Comparison of ENCODE assay signal across 11 cellular contexts in the genomic region with DNA sequence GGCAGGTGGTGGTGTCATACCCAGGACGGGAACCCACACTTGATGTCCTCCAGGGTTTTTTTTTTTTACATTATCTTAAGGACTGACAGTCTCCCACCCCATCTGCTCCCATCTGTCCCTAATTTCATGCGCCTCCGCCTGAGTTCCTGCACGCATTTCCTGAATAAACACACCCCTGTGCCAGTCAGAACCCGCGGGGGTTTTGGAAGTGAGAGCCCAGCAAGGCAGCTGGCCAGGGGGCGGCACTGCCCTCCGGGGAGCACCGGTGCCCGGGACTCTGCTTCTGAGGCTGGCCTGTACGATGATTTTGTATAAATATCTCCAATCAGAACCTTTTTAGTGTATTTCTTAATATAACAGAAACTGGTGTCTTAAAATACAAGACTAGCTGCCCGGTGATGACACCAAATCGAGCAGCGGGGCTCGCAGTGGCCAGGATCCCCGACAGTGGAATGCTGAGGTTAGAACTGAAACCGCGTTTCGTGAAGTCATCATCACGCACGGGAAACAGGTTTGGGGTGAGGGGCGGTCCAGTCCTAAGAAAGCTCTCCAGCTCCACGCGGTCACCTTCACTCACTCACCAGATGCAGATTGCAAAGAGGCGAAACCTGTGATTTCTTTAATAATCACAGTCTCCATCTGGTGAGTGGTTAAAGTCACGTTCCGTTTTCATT. TPM values are rescaled to one million over a fixed set of nuclear protein-coding genes. Genes with fewer than 3 reads are reported as not detected.
DNase-seq lines count a peak whose midpoint lies in the region; ATAC-seq and TF ChIP-seq lines count a peak whose summit lies in the region.
"Had no signal": no experiment of that assay in that cellular context is flagged by ENCODE, and none has a peak within 500 bp of the region (broad histone marks: within the 10 kb centered on the region; RNA-seq: fewer than 3 reads in every experiment).

No MANE protein-coding gene starts in this region.

- H3K4me2 ChIP-seq in skeletal muscle satellite cell (ENCODE audit: low read length), result peak overlapping the region; percentile 85

- H3K36me3 ChIP-seq in skeletal muscle satellite cell (ENCODE audit: insufficient read depth, low read length), result peaks cover 27% of the 10 kb centered on the region

- H3K9ac ChIP-seq in skeletal muscle satellite cell (ENCODE audit: low read depth, low read length), result peak overlapping the region; percentile 61

- peak in 2 of 56 donors; percentile 12 to 17 for TF ChIP-seq CTCF in dorsolateral prefrontal cortex (IDR thresholded peaks at IDR 0.05 in 54 of 56, conservative IDR thresholded peaks at IDR 0.05 in 2 of 56; ENCODE audit: low read depth in 1 of 56, partially characterized antibody in 56 of 56)

- intact Hi-C loops in dorsolateral prefrontal cortex (cut with DNase I), result loop anchor here in 1 of 2 donors (2.0 to 5.0 kb wide), 3 partner anchors 19 to 60 kb away; a partner anchor contains a TSS

- peaks cover 25% of the 10 kb centered on the region for H3K4me1 ChIP-seq in skeletal muscle satellite cell (ENCODE audit: control insufficient read depth, insufficient read depth, low read length)

- H3K27me3 ChIP-seq in dorsolateral prefrontal cortex (no peaks in the 10 kb centered on the region), skeletal muscle satellite cell (ENCODE audit: control insufficient read depth, insufficient read depth, low read length) (no peaks in the 10 kb centered on the region)

- no peaks in the 10 kb centered on the region for H3K9me3 ChIP-seq in skeletal muscle satellite cell (replicated peaks; ENCODE audit: low read length)

- DNase-seq in NCI-H82 (lab: John Stamatoyannopoulos, UW) (peak; percentile 47), NCI-H82 treated with DMSO at 0.1 percent for 48 hours (lab: John Stamatoyannopoulos, UW; ENCODE audit: unreplicated experiment) (no peak), NCI-H1092 (lab: John Stamatoyannopoulos, UW) (peak; percentile 9), dorsolateral prefrontal cortex (peak in 3 of 10 donors; percentile 51 to 66 (median 63))
- no peak for DNase-seq in activated CD8-positive, alpha-beta memory T cell treated with anti-CD3 and anti-CD28 coated beads for 24 hours
- DNase-seq: ACHN; stimulated activated CD4-positive, alpha-beta T cell treated with anti-CD3 and anti-CD28 coated beads, Interleukin-12 subunit alpha, Interleukin-12 subunit beta, amount 100 ng/mL, for 4 hours had no signal

- H3K27ac ChIP-seq in dorsolateral prefrontal cortex, result peak overlapping the region in 54 of 59 donors; percentile 10 to 87 (median 66)

- H3K4me3 ChIP-seq in dorsolateral prefrontal cortex (peak overlapping the region in 58 of 59 donors; percentile 5 to 63 (median 46)), skeletal muscle satellite cell (ENCODE audit: low read length) (peak overlapping the region; percentile 66)

- ATAC-seq in HG02763 (IDR thresholded peaks at IDR 0.05; ENCODE audit: unreplicated experiment), result no peak
- no peak for ATAC-seq in GM19351 (IDR thresholded peaks at IDR 0.05; ENCODE audit: unreplicated experiment)
- ATAC-seq: HCT116 had no signal

RNA-seq across cellular contexts. Expression of a gene that starts 19.8 kb away (rescaled TPM):
- total RNA-seq in dorsolateral prefrontal cortex, result 100 to 1,000 TPM in 103 of 120 experiments, 10 to 100 TPM in 17; 73.1 to 211 (median 119) TPM
- total RNA-seq in skeletal muscle satellite cell (2012; rRNA removed), result 239 and 396 TPM in 2 replicates

Comparison
In these comparisons a context has a peak if more than half of its experiments do, and no peak if none do; other contexts are left out.
1. DNase-seq: peak in NCI-H82 (single experiment) and NCI-H1092 (single experiment); none in NCI-H82 treated with DMSO at 0.1 percent for 48 hours (single experiment) and activated CD8-positive, alpha-beta memory T cell treated with anti-CD3 and anti-CD28 coated beads for 24 hours (single experiment).